8 cellular contexts compared by ENCODE assay signal in the genomic region with DNA sequence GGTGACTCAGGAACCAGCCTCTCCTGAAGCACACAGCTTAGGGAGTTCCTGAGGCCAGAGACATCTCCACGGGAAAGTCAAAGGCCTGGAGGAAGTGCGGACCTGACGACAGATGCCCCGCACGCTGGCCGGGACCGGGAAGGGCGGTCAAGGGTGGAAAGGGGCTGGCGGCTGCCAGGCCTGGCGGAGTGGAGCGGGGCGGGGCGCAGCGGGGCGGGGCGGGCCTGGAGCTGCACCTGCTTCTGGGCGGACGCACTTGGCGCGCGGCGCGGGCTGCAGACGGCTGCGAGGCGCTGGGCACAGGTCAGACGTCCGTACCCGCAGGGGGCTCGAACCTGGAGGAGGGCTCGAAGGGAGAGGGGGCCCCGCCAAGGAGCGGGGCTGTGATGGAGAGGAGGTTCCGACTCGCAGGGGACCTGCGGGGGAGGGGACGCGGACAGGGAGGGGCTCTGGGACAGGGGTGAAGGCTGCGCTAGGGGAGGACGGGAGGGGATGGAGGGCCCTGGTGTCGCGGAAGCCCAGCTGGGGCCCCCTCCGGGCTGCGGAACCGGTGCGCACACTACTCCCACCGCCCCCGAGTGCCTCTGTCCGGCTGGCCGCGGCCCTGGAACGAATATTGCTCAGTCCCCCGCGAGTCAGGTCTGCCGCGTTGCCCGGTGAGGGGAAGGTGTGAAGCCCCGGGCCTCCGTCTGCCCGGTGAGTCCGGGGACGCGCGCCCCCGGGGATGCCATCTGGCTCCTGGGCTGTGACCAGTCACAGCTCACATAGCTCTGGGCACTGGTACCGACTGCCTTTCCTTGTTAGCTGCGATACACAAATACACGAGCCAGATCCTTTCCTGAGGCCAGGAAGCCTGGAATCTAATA. TPM values are rescaled to one million over a fixed set of nuclear protein-coding genes. Genes with fewer than 3 reads are reported as not detected.
DNase-seq lines count a peak whose midpoint lies in the region; ATAC-seq, FAIRE-seq and TF ChIP-seq lines count a peak whose summit lies in the region.

TSS of gene TMEM45B (plus strand) at position 253 of the 866 bp plus-strand sequence. CDS start 36,635 bp downstream, outside the sequence.

- H3K4me1 Mint-ChIP-seq in activated naive CD8-positive, alpha-beta T cell treated with anti-CD3 and anti-CD28 coated beads for 36 hours: peaks cover 25% of the 10 kb centered on the region

- CTCF ChIA-PET in A549 (lab: Yijun Ruan, JAX): interaction anchor here (0.6 kb wide), 1 partner anchor 63 kb away, joined by 4 read pairs; no protein-coding TSS in a partner anchor

- H3K27me3 Mint-ChIP-seq in activated naive CD8-positive, alpha-beta T cell treated with anti-CD3 and anti-CD28 coated beads for 36 hours: peaks cover 61% of the 10 kb centered on the region

- H3K9me3 ChIP-seq in A549: no peaks in the 10 kb centered on the region
- no peaks in the 10 kb centered on the region for H3K9me3 ChIP-seq in left lung
- H3K9me3 ChIP-seq in ascending aorta: no peaks in the 10 kb centered on the region

- 0% methylated on average over 3 of the region's 68 CpGs for WGBS in A549 (ENCODE audit: missing lambda C conversion rate)

- no peak for TF ChIP-seq POLR2A in A549 (IDR thresholded peaks at IDR 0.05; ENCODE audit: low read length)

- H3K27me3 ChIP-seq in left lung (peaks cover 13 to 63% of the 10 kb centered on the region in 2 donors), ascending aorta (no peaks in the 10 kb centered on the region)

- TF ChIP-seq RAD21 in A549 (conservative IDR thresholded peaks at IDR 0.05 in 1 of 2, IDR thresholded peaks at IDR 0.05 in 1 of 2): no peak

- H3K4me2 ChIP-seq in A549: peak within 1 kb of the TSS; percentile 71

- FAIRE-seq in A549 (lab: Jason Lieb, UNC): no peak

- POLR2A ChIA-PET in A549 (lab: Yijun Ruan, JAX): interaction anchor here (0.6 kb wide), 1 partner anchor 357 kb away, joined by 3 read pairs; no protein-coding TSS in a partner anchor

- DNase-seq in A549 (ENCODE audit: low read depth in 1 of 2, low spot score in 1 of 2): no peak
- DNase-seq in NCI-H345 treated with DMSO at 0.1 percent for 48 hours (lab: John Stamatoyannopoulos, UW; ENCODE audit: unreplicated experiment): peak; percentile 37
- DNase-seq in activated naive CD8-positive, alpha-beta T cell treated with anti-CD3 and anti-CD28 coated beads for 36 hours: peak; percentile 17
- DNase-seq in left lung: peak; percentile 60 to 89
- DNase-seq in stimulated activated naive CD4-positive, alpha-beta T cell treated with Interleukin-2 at 50 U/mL for 16 hours (lab: John Stamatoyannopoulos, UW): peak; percentile 41
- DNase-seq in ascending aorta (ENCODE audit: low spot score in 2 of 2): no peak

- H3K9me3 Mint-ChIP-seq in activated naive CD8-positive, alpha-beta T cell treated with anti-CD3 and anti-CD28 coated beads for 36 hours: peaks cover 2% of the 10 kb centered on the region

- ATAC-seq in A549: peak; percentile 48 to 63; a peak in 5 of 6 replicates
- peak; percentile 96 for ATAC-seq in left lung
- no peak for ATAC-seq in HG03571 (IDR thresholded peaks at IDR 0.05; ENCODE audit: unreplicated experiment)
- no peak for ATAC-seq in GM18519 (IDR thresholded peaks at IDR 0.05; ENCODE audit: low FRiP score, unreplicated experiment)

- H3K36me3 Mint-ChIP-seq in activated naive CD8-positive, alpha-beta T cell treated with anti-CD3 and anti-CD28 coated beads for 36 hours: no peaks in the 10 kb centered on the region

- TF ChIP-seq CTCF in A549 (IDR thresholded peaks at IDR 0.05) (no peak), left lung (IDR thresholded peaks at IDR 0.05) (no peak), ascending aorta (IDR thresholded peaks at IDR 0.05) (no peak)

- H3K4me1 ChIP-seq in A549 (no peaks in the 10 kb centered on the region), left lung (no peaks in the 10 kb centered on the region), ascending aorta (no peaks in the 10 kb centered on the region)

- peak within 1 kb of the TSS; percentile 60 for H3K27ac Mint-ChIP-seq in activated naive CD8-positive, alpha-beta T cell treated with anti-CD3 and anti-CD28 coated beads for 36 hours

- H3K36me3 ChIP-seq in left lung (no peaks in the 10 kb centered on the region), ascending aorta (no peaks in the 10 kb centered on the region)

- peak within 1 kb of the TSS; percentile 67 for H3K4me3 Mint-ChIP-seq in activated naive CD8-positive, alpha-beta T cell treated with anti-CD3 and anti-CD28 coated beads for 36 hours

- no peak for TF ChIP-seq EP300 in A549 (IDR thresholded peaks at IDR 0.05)

- peak within 1 kb of the TSS; percentile 34; the same call in 2 of the 3 replicates for H3K4me3 ChIP-seq in A549
- H3K4me3 ChIP-seq in left lung: peak within 1 kb of the TSS; percentile 28 to 46
- no peak within 1 kb of the TSS for H3K4me3 ChIP-seq in ascending aorta

- intact Hi-C loops in left lung (cut with DNase I): no loop called here
- intact Hi-C loops in ascending aorta (cut with DNase I): no loop called here

- H3K27ac ChIP-seq in A549 (no peak within 1 kb of the TSS), left lung (no peak within 1 kb of the TSS), ascending aorta (no peak within 1 kb of the TSS)

TF ChIP-seq in A549, 52 proteins besides CTCF, POLR2A, EP300 and RAD21:
- no peak for TF ChIP-seq CBX2 (IDR thresholded peaks at IDR 0.05; ENCODE audit: borderline replicate concordance, low read depth)

RNA-seq across cellular contexts. Expression of gene TMEM45B, which starts in this region (rescaled TPM):
- 0.13 and 0.44 TPM in 2 replicates for polyA plus RNA-seq in A549 (2011; rRNA removed)
- 0.04 TPM in 2 replicates for polyA plus RNA-seq in A549 (2012; cell fraction: cytosol; rRNA removed)
- 0.02 TPM in 1 of 2 replicates, not detected in the other for polyA plus RNA-seq in A549 (2012; cell fraction: nucleus; rRNA removed)
- not detected in 3 replicates for polyA plus RNA-seq in A549 (2017; fragmentation: RNase III; extraction: RNeasy Plus Mini Kit Qiagen cat#74134 plus additional on column Dnase treatment)
- not detected in 2 replicates for polyA minus RNA-seq in A549 (2011; rRNA and poly(A)+ RNA removed)
- under 1 TPM; 0.58 to 0.64 TPM for total RNA-seq in activated naive CD8-positive, alpha-beta T cell treated with anti-CD3 and anti-CD28 coated beads for 36 hours
- 10 to 100 TPM; 19.3 to 24.3 TPM for total RNA-seq in left lung
- not detected for total RNA-seq in ascending aorta

Comparison
In these comparisons a context has a peak if more than half of its experiments do, and no peak if none do; other contexts are left out.
1. RNA of gene TMEM45B (total RNA-seq): 19.3 to 24.3 TPM in left lung; 0.58 to 0.64 TPM in activated naive CD8-positive, alpha-beta T cell treated with anti-CD3 and anti-CD28 coated beads for 36 hours and not detected in ascending aorta (single experiment); every median in the first group is over 10 times any median in the second.
2. Peak in ATAC-seq, H3K4me3 ChIP-seq and H3K4me2 ChIP-seq in A549; RNA of the gene not detected or under 1 TPM.
3. Peak in DNase-seq in activated naive CD8-positive, alpha-beta T cell treated with anti-CD3 and anti-CD28 coated beads for 36 hours; RNA of the gene not detected or under 1 TPM.
4. DNase-seq: peak in NCI-H345 treated with DMSO at 0.1 percent for 48 hours (single experiment), left lung (2 of 2) and stimulated activated naive CD4-positive, alpha-beta T cell treated with Interleukin-2 at 50 U/mL for 16 hours (single experiment); none in A549 (0 of 2) and ascending aorta (0 of 2).
5. H3K4me3 ChIP-seq: peak in left lung (2 of 2); none in ascending aorta (0 of 2).